Comparison of ENCODE assay signal across 33 cellular contexts in the genomic region with DNA sequence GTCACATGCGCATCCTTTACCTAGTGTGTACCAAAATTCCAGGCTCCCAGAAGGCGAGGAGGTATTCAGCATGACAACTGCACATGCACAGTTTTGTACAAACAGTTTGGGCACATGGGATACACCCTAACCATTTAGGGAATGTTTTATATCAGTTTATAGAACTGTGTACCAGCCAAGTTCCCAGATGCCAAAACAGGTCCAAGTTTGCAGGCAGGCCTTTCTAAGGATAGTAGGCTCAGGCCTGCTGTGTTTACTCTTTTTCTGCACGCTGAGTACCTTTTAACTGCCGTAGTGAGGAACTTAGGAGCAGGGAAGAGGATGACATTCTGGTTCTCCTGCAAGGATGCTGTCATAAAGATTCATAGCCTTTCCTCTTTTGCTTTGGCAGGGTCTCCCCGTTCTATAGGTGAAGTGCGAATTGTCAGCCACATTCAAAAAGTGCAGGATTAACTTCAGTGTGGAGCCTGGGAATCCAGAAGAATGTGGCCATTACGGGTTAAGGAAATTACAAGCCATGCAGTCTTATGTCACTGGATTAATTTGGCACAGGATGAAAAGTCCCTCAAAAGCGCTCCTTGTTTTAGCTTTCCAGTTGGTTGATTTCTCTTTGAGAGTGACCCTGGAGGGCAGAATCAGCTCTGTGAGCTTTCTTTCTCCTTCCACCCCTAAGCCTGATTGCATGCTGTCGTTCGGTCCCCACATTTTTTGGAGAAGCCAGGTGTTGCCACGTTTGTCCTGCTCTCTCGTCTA.
DNase-seq lines count a peak whose midpoint lies in the region; ATAC-seq, FAIRE-seq and TF ChIP-seq lines count a peak whose summit lies in the region.
"Had no signal": no experiment of that assay in that cellular context is flagged by ENCODE, and none has a peak within 500 bp of the region (broad histone marks: within the 10 kb centered on the region; RNA-seq: fewer than 3 reads in every experiment).

No MANE protein-coding gene starts in this region.

- BruUV-seq in OCI-LY7 (replicated peaks; lab: Mats Ljungman, UMichigan): no TSS peak

- H3K27me3 ChIP-seq in H1 (replicated peaks in 1 of 4; ENCODE audit: control insufficient read depth in 3 of 4, extremely low read depth in 1 of 4, insufficient read depth in 3 of 4, low read length in 3 of 4) (no peaks in the 10 kb centered on the region; a peak in 1 of 7 replicates), stomach smooth muscle (ENCODE audit: control insufficient read depth in 1 of 2, insufficient read depth in 2 of 2, low read length in 2 of 2) (no peaks in the 10 kb centered on the region)
- H3K27me3 ChIP-seq: adrenal gland; BLaER1 treated with 17β-estradiol and CSF1 and Interleukin-3, amounts not matched to agents 10 nM and 100 nM; colonic mucosa; left lung; pancreas; Peyer's patch; SJCRH30 had no signal

- no peaks in the 10 kb centered on the region for H3K23me2 ChIP-seq in H1 (ENCODE audit: low read depth, low read length)

- H3K4me2 ChIP-seq in H1 (ENCODE audit: insufficient read depth in 1 of 2, low read depth in 2 of 2, low read length in 2 of 2) (no peak overlapping the region), OCI-LY7 (ENCODE audit: low read length) (no peak overlapping the region)
- H3K4me2 ChIP-seq: BLaER1 treated with 17β-estradiol and CSF1 and Interleukin-3, amounts not matched to agents 10 nM and 100 nM; smooth muscle cell had no signal

- H2BK120ac ChIP-seq in H1 (replicated peaks; ENCODE audit: low read depth, low read length): no peak overlapping the region

- no peak overlapping the region for H4K8ac ChIP-seq in H1 (ENCODE audit: extremely low read depth, insufficient read depth, low read length)

- H3K14ac ChIP-seq in H1 (ENCODE audit: insufficient read length): no peak overlapping the region

- WGBS in H1 (ENCODE audit: extremely low coverage in 1 of 2, insufficient coverage in 1 of 2, insufficient read length in 1 of 2, insufficient replicate concordance in 2 of 2, low coverage in 1 of 2, low lambda C conversion rate in 2 of 2, missing lambda C conversion rate in 1 of 2), 2 experiments: 88% methylated on average over 12 of the region's 12 CpGs; no CpG with 5 or more reads in 1 of the 2 experiments

- H3K79me1 ChIP-seq in H1 (ENCODE audit: low read depth, low read length): no peaks in the 10 kb centered on the region; the same call in 1 of the 2 replicates

- no peak overlapping the region for H2BK5ac ChIP-seq in H1 (ENCODE audit: low read depth, low read length)

- TF ChIP-seq CTCF in H1 (IDR thresholded peaks at IDR 0.05; ENCODE audit: control extremely low read depth in 1 of 3, insufficient read depth in 1 of 3, low read depth in 1 of 3, low read length in 3 of 3) (no peak), OCI-LY7 (conservative IDR thresholded peaks at IDR 0.05; ENCODE audit: low read length) (no peak)

- no peak overlapping the region for H3K4me3 ChIP-seq in H1 (ENCODE audit: extremely low read depth in 1 of 4, insufficient read depth in 2 of 4, low read depth in 3 of 4, low read length in 4 of 4)
- peak overlapping the region; percentile 0 to 35 for H3K4me3 ChIP-seq in stomach smooth muscle (ENCODE audit: low read length in 2 of 2)
- H3K4me3 ChIP-seq in OCI-LY7 (ENCODE audit: low read depth, low read length, poor library complexity, severe bottlenecking): no peak overlapping the region
- H3K4me3 ChIP-seq: adrenal gland; BLaER1 treated with 17β-estradiol and CSF1 and Interleukin-3, amounts not matched to agents 10 nM and 100 nM; colonic mucosa; left lung; pancreas; Peyer's patch; SJCRH30; smooth muscle cell had no signal

- no peaks in the 10 kb centered on the region for H3K9me2 ChIP-seq in OCI-LY7 (ENCODE audit: insufficient read depth, low read length)

- H4K20me1 ChIP-seq in H1 (replicated peaks in 1 of 2; ENCODE audit: control insufficient read depth in 1 of 2, insufficient read depth in 2 of 2, low read length in 2 of 2) (no peaks in the 10 kb centered on the region), OCI-LY7 (ENCODE audit: insufficient read depth, low read length) (no peaks in the 10 kb centered on the region)

- ATAC-seq in left ventricle myocardium superior: peak; percentile 93
- ATAC-seq in GM18870 (IDR thresholded peaks at IDR 0.05; ENCODE audit: unreplicated experiment): no peak
- no peak for ATAC-seq in HG03025 (IDR thresholded peaks at IDR 0.05; ENCODE audit: low FRiP score, unreplicated experiment)
- ATAC-seq: activated T-cell treated with anti-CD3 and anti-CD28 coated beads, Interleukin-2, amount 50 U/mL, for 72 hours; left lung; naive thymus-derived CD4-positive, alpha-beta T cell; pancreas had no signal

- 0 out of 2 replicates have a peak overlapping the region, but pooled peaks have one; percentile 50 for H2BK15ac ChIP-seq in H1 (ENCODE audit: low read length)

- no peak overlapping the region for H3K18ac ChIP-seq in H1 (ENCODE audit: extremely low read depth, low read length)

- no peak overlapping the region for H4K5ac ChIP-seq in H1 (ENCODE audit: insufficient read length, low read depth, low read length)

- H3K36me3 ChIP-seq in H1 (ENCODE audit: control insufficient read depth in 2 of 4, insufficient read depth in 4 of 4, low read length in 3 of 4): no peaks in the 10 kb centered on the region
- H3K36me3 ChIP-seq in stomach smooth muscle (ENCODE audit: control insufficient read depth in 2 of 2, insufficient read depth in 2 of 2, low read length in 2 of 2): peaks cover 0 to 2% of the 10 kb centered on the region in 2 donors
- no peaks in the 10 kb centered on the region for H3K36me3 ChIP-seq in OCI-LY7 (ENCODE audit: insufficient read depth, low read length)
- H3K36me3 ChIP-seq: adrenal gland, colonic mucosa, left lung, pancreas, Peyer's patch, SJCRH30 had no signal

- H2AK5ac ChIP-seq in H1 (ENCODE audit: low read depth, low read length): no peak overlapping the region

- H3K27ac ChIP-seq in H1 (ENCODE audit: low read depth, low read length): no peak overlapping the region
- peak overlapping the region; percentile 60 for H3K27ac ChIP-seq in stomach smooth muscle (ENCODE audit: low read length)
- H3K27ac ChIP-seq in OCI-LY7 (ENCODE audit: low read depth, low read length, poor library complexity, severe bottlenecking): no peak overlapping the region
- H3K27ac ChIP-seq: adrenal gland; BLaER1 treated with 17β-estradiol and CSF1 and Interleukin-3, amounts not matched to agents 10 nM and 100 nM; colonic mucosa; left lung; pancreas; Peyer's patch; SJCRH30 had no signal

- FAIRE-seq in H1 (lab: Jason Lieb, UNC): no peak
- FAIRE-seq: pancreas had no signal

- no peak overlapping the region for H3K56ac ChIP-seq in H1 (replicated peaks; ENCODE audit: insufficient read length, low read depth, low read length)

- H3K9ac ChIP-seq in H1 (replicated peaks in 1 of 4; ENCODE audit: extremely low read depth in 1 of 4, low read depth in 3 of 4, low read length in 3 of 4) (no peak overlapping the region), stomach smooth muscle (ENCODE audit: low read length in 2 of 2) (no peak overlapping the region)
- H3K9ac ChIP-seq: BLaER1 treated with 17β-estradiol and CSF1 and Interleukin-3, amounts not matched to agents 10 nM and 100 nM had no signal

- no peak for TF ChIP-seq POLR2A in H1 (IDR thresholded peaks at IDR 0.05; ENCODE audit: control extremely low read depth in 1 of 2, low read depth in 2 of 2, low read length in 2 of 2)

- TF ChIP-seq EP300 in H1 (IDR thresholded peaks at IDR 0.05; ENCODE audit: borderline replicate concordance in 1 of 2, low read depth in 2 of 2, low read length in 2 of 2): no peak

- CTCF ChIA-PET in H1 (lab: Charles Lee; ENCODE audit: partially characterized antibody) (interaction anchor here (0.6 kb wide), 1 partner anchor 43 kb away, joined by 3 read pairs; no protein-coding TSS in a partner anchor), OCI-LY7 (lab: Charles Lee; ENCODE audit: unreplicated experiment) (no interaction called here)

- intact Hi-C loops in left ventricle myocardium superior (cut with micrococcal nuclease) (no loop called here), OCI-LY7 (cut with micrococcal nuclease; ENCODE audit: unreplicated experiment) (no loop called here)

- H3K79me2 ChIP-seq in H1 (ENCODE audit: control insufficient read depth in 1 of 2, insufficient read depth in 2 of 2, low read length in 2 of 2) (no peaks in the 10 kb centered on the region), OCI-LY7 (ENCODE audit: insufficient read depth, low read depth, low read length) (no peaks in the 10 kb centered on the region)

- no peak overlapping the region for H2BK12ac ChIP-seq in H1 (ENCODE audit: low read depth, low read length)

- no peaks in the 10 kb centered on the region for H3K9me3 ChIP-seq in H1 (ENCODE audit: insufficient read depth in 2 of 2, low read depth in 1 of 2, low read length in 1 of 2)
- no peaks in the 10 kb centered on the region for H3K9me3 ChIP-seq in stomach smooth muscle (ENCODE audit: control insufficient read depth in 2 of 2, low read length in 2 of 2)
- no peaks in the 10 kb centered on the region for H3K9me3 ChIP-seq in OCI-LY7 (ENCODE audit: low read length)
- H3K9me3 ChIP-seq: adrenal gland; BLaER1 treated with 17β-estradiol and CSF1 and Interleukin-3, amounts not matched to agents 10 nM and 100 nM; Caco-2; colonic mucosa; left lung; pancreas; Peyer's patch; SJCRH30 had no signal

- no peak overlapping the region for H2BK20ac ChIP-seq in H1 (ENCODE audit: low read length)

- DNase-seq in H1 (ENCODE audit: low read depth in 1 of 2, low spot score in 2 of 2) (no peak), left ventricle myocardium superior (no peak), pons (ENCODE audit: low spot score) (peak; percentile 36), OCI-LY7 (ENCODE audit: low spot score) (no peak)
- DNase-seq: activated B cell treated with CpG ODN at 0.5 μM for 24 hours; activated CD4-positive, alpha-beta T cell treated with anti-CD3 and anti-CD28 coated beads, Interleukin-2, amount 50 U/mL, for 1 hour; activated naive CD4-positive, alpha-beta T cell treated with anti-CD3 and anti-CD28 coated beads for 36 hours; activated T-cell treated with anti-CD3 and anti-CD28 coated beads, Interleukin-2, amount 50 U/mL, for 72 hours; adrenal gland; Caco-2; colonic mucosa; effector memory CD4-positive, alpha-beta T cell; erythroblast; GDM1; HCEC 1CT; immature natural killer cell; left lung; naive thymus-derived CD4-positive, alpha-beta T cell; NCI-H1105 treated with DMSO at 0.1 percent for 48 hours; NCI-H2029 treated with DMSO at 0.1 percent for 48 hours; NCI-H226; NCI-H69; pancreas; Peyer's patch; SJCRH30; stimulated activated CD4-positive, alpha-beta T cell treated with anti-CD3 and anti-CD28 coated beads, Interleukin-1b, Interleukin-23, amount 100 ng/mL, for 48 hours; stimulated activated CD8-positive, alpha-beta memory T cell treated with anti-CD3 and anti-CD28 coated beads, Interleukin-4, amount 100 ng/mL, for 48 hours; trophoblast cell had no signal

- no peak overlapping the region for H4K91ac ChIP-seq in H1 (replicated peaks; ENCODE audit: insufficient read length, low read length)

- H2AFZ ChIP-seq in H1 (ENCODE audit: low read length) (no peak overlapping the region), OCI-LY7 (ENCODE audit: low read length) (no peak overlapping the region)

- no peak overlapping the region for H3K4ac ChIP-seq in H1 (replicated peaks; ENCODE audit: insufficient read length, low read depth, low read length)

- H3K4me1 ChIP-seq in H1 (replicated peaks in 1 of 4; ENCODE audit: control insufficient read depth in 3 of 4, insufficient read depth in 4 of 4, low read length in 3 of 4): peaks cover 0 to 14% (median 7%) of the 10 kb centered on the region in 4 experiments; a peak in 4 of 7 replicates
- peaks cover 25% of the 10 kb centered on the region for H3K4me1 ChIP-seq in stomach smooth muscle (ENCODE audit: control insufficient read depth, insufficient read depth, low read length)
- H3K4me1 ChIP-seq in OCI-LY7 (ENCODE audit: insufficient read depth, low read length, poor library complexity, severe bottlenecking): no peaks in the 10 kb centered on the region
- H3K4me1 ChIP-seq: Caco-2, colonic mucosa, left lung, pancreas, Peyer's patch had no signal

- H3K23ac ChIP-seq in H1 (ENCODE audit: insufficient read length): no peak overlapping the region

- POLR2A ChIA-PET in H1 (lab: Charles Lee; ENCODE audit: partially characterized antibody): no interaction called here
- POLR2A ChIA-PET in OCI-LY7 (lab: Charles Lee): interaction anchor here (0.6 kb wide), 1 partner anchor 113 kb away, joined by 5 read pairs; no protein-coding TSS in a partner anchor

- TF ChIP-seq RAD21 in H1 (IDR thresholded peaks at IDR 0.05 in 1 of 2, conservative IDR thresholded peaks at IDR 0.05 in 1 of 2; ENCODE audit: low read depth in 2 of 2, low read length in 2 of 2): no peak

Comparison
In these comparisons a context has a peak if more than half of its experiments do, and no peak if none do; other contexts are left out.
1. H3K4me3 ChIP-seq: peak in stomach smooth muscle (2 of 2); none in H1 (0 of 4) and OCI-LY7 (single experiment).